In genomic region chr17:47205419-47205963, GRCh38 we compare ENCODE assay signal across 8 cellular contexts. TPM values are rescaled to one million over a fixed set of nuclear protein-coding genes. Genes with fewer than 3 reads are reported as not detected.
DNase-seq lines count a peak whose midpoint lies in the region; ATAC-seq and TF ChIP-seq lines count a peak whose summit lies in the region.

No MANE protein-coding gene starts in this region.

- H3K9me3 ChIP-seq in muscle layer of colon (ENCODE audit: low read length) (no peaks in the 10 kb centered on the region), subcutaneous abdominal adipose tissue (ENCODE audit: control insufficient read depth in 5 of 5, low read length in 5 of 5) (no peaks in the 10 kb centered on the region)

- intact Hi-C loops in Right ventricle myocardium inferior (cut with DNase I), result no loop called here
- intact Hi-C loops in cardiac septum (cut with DNase I), result no loop called here
- intact Hi-C loops in dorsolateral prefrontal cortex (cut with DNase I), result no loop called here

- H3K27me3 ChIP-seq in dorsolateral prefrontal cortex (no peaks in the 10 kb centered on the region), muscle layer of colon (ENCODE audit: control insufficient read depth in 1 of 2, insufficient read depth in 2 of 2, low read length in 2 of 2) (no peaks in the 10 kb centered on the region), subcutaneous abdominal adipose tissue (ENCODE audit: control insufficient read depth in 5 of 5, insufficient read depth in 4 of 5, low read length in 5 of 5) (no peaks in the 10 kb centered on the region)

- H3K4me3 ChIP-seq in dorsolateral prefrontal cortex, result peak overlapping the region in 2 of 59 donors; percentile 9 to 13
- no peak overlapping the region for H3K4me3 ChIP-seq in muscle layer of colon (ENCODE audit: low read depth in 1 of 2, low read length in 2 of 2)
- H3K4me3 ChIP-seq in subcutaneous abdominal adipose tissue (ENCODE audit: low read depth in 1 of 5, low read length in 5 of 5), result peak overlapping the region in 3 of 5 donors; percentile 17 to 46 (median 24)

- no peak for TF ChIP-seq CTCF in dorsolateral prefrontal cortex (IDR thresholded peaks at IDR 0.05 in 54 of 56, conservative IDR thresholded peaks at IDR 0.05 in 2 of 56; ENCODE audit: low read depth in 1 of 56, partially characterized antibody in 56 of 56)

- H3K27ac ChIP-seq in dorsolateral prefrontal cortex, result peak overlapping the region in 51 of 59 donors; percentile 13 to 83 (median 68)
- H3K27ac ChIP-seq in muscle layer of colon (ENCODE audit: low read depth, low read length), result peak overlapping the region; percentile 25
- H3K27ac ChIP-seq in subcutaneous abdominal adipose tissue (ENCODE audit: low read depth, low read length), result peak overlapping the region; percentile 56

- H3K36me3 ChIP-seq in muscle layer of colon (ENCODE audit: insufficient read depth, low read length) (no peaks in the 10 kb centered on the region), subcutaneous abdominal adipose tissue (ENCODE audit: control insufficient read depth in 5 of 5, insufficient read depth in 5 of 5, low read length in 5 of 5) (no peaks in the 10 kb centered on the region)

- peaks cover 24% of the 10 kb centered on the region for H3K4me1 ChIP-seq in muscle layer of colon (ENCODE audit: insufficient read depth, low read length)
- peaks cover 4 to 41% (median 34%) of the 10 kb centered on the region in 5 donors for H3K4me1 ChIP-seq in subcutaneous abdominal adipose tissue (ENCODE audit: control insufficient read depth in 5 of 5, insufficient read depth in 5 of 5, low read length in 5 of 5)

- DNase-seq in Right ventricle myocardium inferior (ENCODE audit: missing footprints), result no peak
- no peak for DNase-seq in cardiac septum (ENCODE audit: low spot score)
- DNase-seq in activated CD4-positive, alpha-beta T cell treated with anti-CD3 and anti-CD28 coated beads for 24 hours (ENCODE audit: low read depth in 2 of 2), result peak; percentile 33 to 41
- DNase-seq in dorsolateral prefrontal cortex, result no peak
- DNase-seq in NOMO-1 treated with DMSO at 0.1 percent for 48 hours (lab: John Stamatoyannopoulos, UW; ENCODE audit: unreplicated experiment), result no peak

- no peak overlapping the region for H3K9ac ChIP-seq in muscle layer of colon (ENCODE audit: low read length)
- peak overlapping the region in 1 of 5 donors; percentile 40 for H3K9ac ChIP-seq in subcutaneous abdominal adipose tissue (ENCODE audit: low read length in 5 of 5)

- ATAC-seq in Right ventricle myocardium inferior (peak; percentile 59), HG03432 (IDR thresholded peaks at IDR 0.05; ENCODE audit: unreplicated experiment) (peak; percentile 59)

RNA-seq across cellular contexts. Expression of gene MYL4, which starts 3.7 kb away (rescaled TPM):
- total RNA-seq in Right ventricle myocardium inferior, result 322 TPM
- 113 TPM for total RNA-seq in cardiac septum
- total RNA-seq in dorsolateral prefrontal cortex, result 1 to 10 TPM in 4 of 120 experiments, under 1 TPM in 6, not detected in 110; 0.56 to 1.5 (median 0.97) TPM

RNA-seq across cellular contexts. Expression of gene CDC27, which starts 16.4 kb away (rescaled TPM):
- total RNA-seq in Right ventricle myocardium inferior (88.9 TPM), cardiac septum (81.2 TPM), dorsolateral prefrontal cortex (100 to 1,000 TPM in 101 of 120 experiments, 10 to 100 TPM in 19; 73.6 to 163 (median 117) TPM)

RNA-seq across cellular contexts. Expression of gene ITGB3, which starts 48.1 kb away (rescaled TPM):
- total RNA-seq in Right ventricle myocardium inferior (3.8 TPM), cardiac septum (5.7 TPM), dorsolateral prefrontal cortex (1 to 10 TPM in 91 of 120 experiments, under 1 TPM in 29; 0.16 to 6.6 (median 1.6) TPM)

Comparison
In these comparisons a context has a peak if more than half of its experiments do, and no peak if none do; other contexts are left out.
1. DNase-seq: peak in activated CD4-positive, alpha-beta T cell treated with anti-CD3 and anti-CD28 coated beads for 24 hours (2 of 2); none in Right ventricle myocardium inferior (single experiment), cardiac septum (single experiment), dorsolateral prefrontal cortex (0 of 10) and NOMO-1 treated with DMSO at 0.1 percent for 48 hours (single experiment).
2. H3K4me3 ChIP-seq: peak in subcutaneous abdominal adipose tissue (3 of 5); none in muscle layer of colon (0 of 2).
3. RNA of gene MYL4, which starts 3.7 kb away (total RNA-seq): 322 TPM in Right ventricle myocardium inferior (single experiment) and 113 TPM in cardiac septum (single experiment); 0.56 to 1.5 TPM in dorsolateral prefrontal cortex; every median in the first group is over 10 times any median in the second.
4. Peak in every context shown above with its lines, with median percentiles within 50 percentile points of each other: H3K27ac ChIP-seq.